In genomic region chr17:28646039-28646754, GRCh38 we compare ENCODE assay signal across 8 cellular contexts. TPM values are rescaled to one million over a fixed set of nuclear protein-coding genes. Genes with fewer than 3 reads are reported as not detected.
DNase-seq lines count a peak whose midpoint lies in the region; ATAC-seq, FAIRE-seq and TF ChIP-seq lines count a peak whose summit lies in the region.

No MANE protein-coding gene starts in this region.

- H2BK15ac ChIP-seq in mesendoderm (replicated peaks; ENCODE audit: low read depth), result no peak overlapping the region

- DNase-seq in activated naive CD4-positive, alpha-beta T cell treated with anti-CD3 and anti-CD28 coated beads for 36 hours, result peak; percentile 9
- no peak for DNase-seq in activated naive CD4-positive, alpha-beta T cell treated with Interleukin-2 at 50 U/mL for 16 hours
- no peak for DNase-seq in astrocyte (ENCODE audit: low read depth)
- DNase-seq in mesendoderm, result no peak
- peak; percentile 24 for DNase-seq in transverse colon
- no peak for DNase-seq in left lobe of liver (ENCODE audit: low spot score)
- no peak for DNase-seq in GM12891 (ENCODE audit: insufficient read length, low spot score)
- DNase-seq in cortex of kidney (lab: John Stamatoyannopoulos, UW), result no peak

- H2AK5ac ChIP-seq in mesendoderm (ENCODE audit: low read length), result no peak overlapping the region

- peaks cover 14% of the 10 kb centered on the region for H3K79me1 ChIP-seq in mesendoderm (ENCODE audit: low read length)

- no CpG with 5 or more reads among the region's 12 CpGs for WGBS in mesendoderm (ENCODE audit: extremely low coverage, insufficient coverage, low lambda C conversion rate)
- 40 to 44% methylated on average over 12 of the region's 12 CpGs for WGBS in transverse colon (ENCODE audit: low coverage in 1 of 2), 2 donors

- no peak overlapping the region for H2BK5ac ChIP-seq in mesendoderm (ENCODE audit: low read length)

- H3K4me2 ChIP-seq in astrocyte (ENCODE audit: low read length) (peak overlapping the region; percentile 46), mesendoderm (ENCODE audit: low read length) (no peak overlapping the region)

- peaks cover 32% of the 10 kb centered on the region for H4K20me1 ChIP-seq in astrocyte (ENCODE audit: insufficient read depth, low read length)

- H3K36me3 ChIP-seq in astrocyte (ENCODE audit: insufficient read depth, low read length) (peaks cover 32% of the 10 kb centered on the region), mesendoderm (ENCODE audit: control insufficient read depth, insufficient read depth, low read length) (peaks cover 14% of the 10 kb centered on the region), transverse colon (peaks cover 0 to 19% (median 9%) of the 10 kb centered on the region in 4 donors)

- H4K8ac ChIP-seq in mesendoderm (ENCODE audit: low read depth, low read length), result no peak overlapping the region

- H3K27ac ChIP-seq in astrocyte (ENCODE audit: low read depth, low read length), result peak overlapping the region; percentile 32
- H3K27ac ChIP-seq in mesendoderm (ENCODE audit: low read depth, low read length), result no peak overlapping the region
- H3K27ac ChIP-seq in transverse colon, result peak overlapping the region; percentile 93 to 98 (median 95)

- no peaks in the 10 kb centered on the region for H3K9me3 ChIP-seq in astrocyte (ENCODE audit: insufficient read depth, low read depth, low read length)
- no peaks in the 10 kb centered on the region for H3K9me3 ChIP-seq in transverse colon

- no peaks in the 10 kb centered on the region for H3K9me3 Mint-ChIP-seq in activated naive CD4-positive, alpha-beta T cell treated with anti-CD3 and anti-CD28 coated beads for 36 hours
- no peaks in the 10 kb centered on the region for H3K9me3 Mint-ChIP-seq in astrocyte (ENCODE audit: unreplicated experiment)

- peaks cover 36% of the 10 kb centered on the region for H3K4me1 Mint-ChIP-seq in activated naive CD4-positive, alpha-beta T cell treated with anti-CD3 and anti-CD28 coated beads for 36 hours (ENCODE audit: low read depth)
- peaks cover 12% of the 10 kb centered on the region for H3K4me1 Mint-ChIP-seq in astrocyte (ENCODE audit: low read depth, unreplicated experiment)

- no peak for TF ChIP-seq CTCF in astrocyte (IDR thresholded peaks at IDR 0.05; ENCODE audit: insufficient read depth, low read depth, low read length)
- no peak for TF ChIP-seq CTCF in transverse colon (IDR thresholded peaks at IDR 0.05)

- FAIRE-seq in astrocyte (lab: Jason Lieb, UNC), result no peak
- no peak for FAIRE-seq in GM12891 (lab: Jason Lieb, UNC)

- H3K18ac ChIP-seq in mesendoderm (ENCODE audit: low read length), result no peak overlapping the region

- in situ Hi-C loops in transverse colon (cut with MboI; ENCODE audit: low pct_ligation_motif_present in 1 of 4, low pct_unique_long_range_greater_than_20kb in 1 of 4, low sequenced_read_pairs in 3 of 4), result no loop called here

- TF ChIP-seq POLR2A in transverse colon (IDR thresholded peaks at IDR 0.05), result no peak
- TF ChIP-seq POLR2A in GM12891 (IDR thresholded peaks at IDR 0.05; ENCODE audit: low read depth, low read length), result no peak; the same call in 1 of the 2 replicates

- H3K4me1 ChIP-seq in astrocyte (ENCODE audit: insufficient read depth, low read length), result peaks cover 12% of the 10 kb centered on the region
- peaks cover 4% of the 10 kb centered on the region for H3K4me1 ChIP-seq in mesendoderm (ENCODE audit: control insufficient read depth, low read depth, low read length)
- H3K4me1 ChIP-seq in transverse colon, result peaks cover 19 to 41% (median 34%) of the 10 kb centered on the region in 4 donors

- no peak overlapping the region for H2AFZ ChIP-seq in astrocyte (ENCODE audit: low read depth, low read length)

- H3K4me3 Mint-ChIP-seq in activated naive CD4-positive, alpha-beta T cell treated with anti-CD3 and anti-CD28 coated beads for 36 hours, result peak overlapping the region; percentile 84
- peak overlapping the region; percentile 77 for H3K4me3 Mint-ChIP-seq in astrocyte (ENCODE audit: unreplicated experiment)

- H3K23ac ChIP-seq in mesendoderm (ENCODE audit: low read length), result no peak overlapping the region

- H3K56ac ChIP-seq in mesendoderm (ENCODE audit: low read length), result peak overlapping the region; percentile 57

- no peak for TF ChIP-seq EP300 in transverse colon (IDR thresholded peaks at IDR 0.05; ENCODE audit: low read depth)

- H2BK120ac ChIP-seq in mesendoderm (ENCODE audit: low read depth, low read length), result no peak overlapping the region

- no peaks in the 10 kb centered on the region for H3K27me3 Mint-ChIP-seq in activated naive CD4-positive, alpha-beta T cell treated with anti-CD3 and anti-CD28 coated beads for 36 hours (ENCODE audit: low read depth)
- no peaks in the 10 kb centered on the region for H3K27me3 Mint-ChIP-seq in astrocyte (ENCODE audit: low read depth, unreplicated experiment)

- peak overlapping the region; percentile 86 for H3K27ac Mint-ChIP-seq in activated naive CD4-positive, alpha-beta T cell treated with anti-CD3 and anti-CD28 coated beads for 36 hours
- H3K27ac Mint-ChIP-seq in astrocyte (ENCODE audit: unreplicated experiment), result peak overlapping the region; percentile 66

- H3K79me2 ChIP-seq in astrocyte (ENCODE audit: insufficient read depth, low read length), result peaks cover 34% of the 10 kb centered on the region
- H3K79me2 ChIP-seq in mesendoderm (ENCODE audit: control insufficient read depth, insufficient read depth, low read length), result peaks cover 21% of the 10 kb centered on the region

- H3K9ac ChIP-seq in astrocyte (ENCODE audit: low read length), result peak overlapping the region; percentile 52
- H3K9ac ChIP-seq in mesendoderm (ENCODE audit: low read length), result no peak overlapping the region

- no peak for ATAC-seq in left lobe of liver

- H3K36me3 Mint-ChIP-seq in activated naive CD4-positive, alpha-beta T cell treated with anti-CD3 and anti-CD28 coated beads for 36 hours (ENCODE audit: low read depth), result peaks cover 24% of the 10 kb centered on the region
- peaks cover 6% of the 10 kb centered on the region for H3K36me3 Mint-ChIP-seq in astrocyte (ENCODE audit: low read depth, unreplicated experiment)

- H4K5ac ChIP-seq in mesendoderm (ENCODE audit: low read length), result no peak overlapping the region

- CTCF ChIA-PET in activated naive CD4-positive, alpha-beta T cell treated with anti-CD3 and anti-CD28 coated beads for 36 hours (lab: Charles Lee), result interaction anchor here (0.6 to 4.5 kb wide), 13 partner anchors 10 to 271 kb away, joined by 3 to 56 read pairs (median 3); partner anchors contain the start of genes PIGS, SDF2 and SUPT6H

- H3K4ac ChIP-seq in mesendoderm (ENCODE audit: low read depth, low read length), result no peak overlapping the region

- intact Hi-C loops in activated naive CD4-positive, alpha-beta T cell treated with anti-CD3 and anti-CD28 coated beads for 36 hours (cut with micrococcal nuclease), result loop anchor here (1.0 to 5.0 kb wide), 4 partner anchors 30 to 256 kb away; partner anchors contain the start of genes DHRS13, NEK8 and RPL23A
- intact Hi-C loops in transverse colon (cut with DNase I; ENCODE audit: low total_unique reads), result no loop called here

- H3K4me3 ChIP-seq in astrocyte (ENCODE audit: insufficient read depth, low read depth, low read length), result no peak overlapping the region
- H3K4me3 ChIP-seq in mesendoderm (ENCODE audit: low read length), result no peak overlapping the region
- H3K4me3 ChIP-seq in transverse colon, result peak overlapping the region in 2 of 4 donors; percentile 95 to 97

- H3K27me3 ChIP-seq in astrocyte (ENCODE audit: insufficient read depth, low read length) (no peaks in the 10 kb centered on the region), mesendoderm (ENCODE audit: insufficient read depth, low read length, poor library complexity) (no peaks in the 10 kb centered on the region), transverse colon (no peaks in the 10 kb centered on the region)

TF ChIP-seq in GM12891, 5 proteins besides CTCF, POLR2A, EP300 and RAD21:
- TF ChIP-seq PAX5 (IDR thresholded peaks at IDR 0.05; ENCODE audit: insufficient read depth, low read length, severe bottlenecking), result no peak
- no peak for TF ChIP-seq POLR2AphosphoS5 (IDR thresholded peaks at IDR 0.05; ENCODE audit: low read depth, low read length)
- TF ChIP-seq TAF1 (IDR thresholded peaks at IDR 0.05; ENCODE audit: low read depth, low read length), result no peak
- no peak for TF ChIP-seq SPI1 (IDR thresholded peaks at IDR 0.05; ENCODE audit: low read depth, low read length)
- TF ChIP-seq POU2F2 (IDR thresholded peaks at IDR 0.05; ENCODE audit: low read depth, low read length), result no peak

RNA-seq across cellular contexts. Expression of gene BLTP2, which starts 1.2 kb away (rescaled TPM):
- total RNA-seq in activated naive CD4-positive, alpha-beta T cell treated with anti-CD3 and anti-CD28 coated beads for 36 hours, result 10 to 100 TPM; 89.4 to 92.0 TPM
- total RNA-seq in astrocyte (131 and 133 TPM in 2 replicates), transverse colon (100 to 1,000 TPM; 117 to 120 (median 118) TPM), left lobe of liver (56.9 TPM)
- polyA plus RNA-seq in mesendoderm (2013, experiment 1 of 2), result 67.2 TPM
- 67.5 TPM for polyA plus RNA-seq in mesendoderm (2013, experiment 2 of 2)
- polyA plus RNA-seq in GM12891 (2012; ENCODE audit: low read depth, missing spikeins), result 45.2 TPM

RNA-seq across cellular contexts. Expression of gene SDF2, which starts 15.5 kb away (rescaled TPM):
- 10 to 100 TPM; 30.3 to 30.9 TPM for total RNA-seq in activated naive CD4-positive, alpha-beta T cell treated with anti-CD3 and anti-CD28 coated beads for 36 hours
- total RNA-seq in astrocyte, result 71.2 and 73.3 TPM in 2 replicates
- polyA plus RNA-seq in mesendoderm (2013, experiment 1 of 2), result 47.8 TPM
- 48.3 TPM for polyA plus RNA-seq in mesendoderm (2013, experiment 2 of 2)
- total RNA-seq in transverse colon, result 10 to 100 TPM; 32.2 to 69.9 (median 49.1) TPM
- total RNA-seq in left lobe of liver, result 24.3 TPM
- 28.2 TPM for polyA plus RNA-seq in GM12891 (2012; ENCODE audit: low read depth, missing spikeins)

RNA-seq across cellular contexts. Expression of gene SUPT6H, which starts 15.8 kb away (rescaled TPM):
- total RNA-seq in activated naive CD4-positive, alpha-beta T cell treated with anti-CD3 and anti-CD28 coated beads for 36 hours, result 10 to 100 TPM; 50.8 to 52.1 TPM
- total RNA-seq in astrocyte, result 90.1 and 95.9 TPM in 2 replicates
- 36.1 TPM for polyA plus RNA-seq in mesendoderm (2013, experiment 1 of 2)
- polyA plus RNA-seq in mesendoderm (2013, experiment 2 of 2), result 34.7 TPM
- 100 to 1,000 TPM in 1 of 4 donors, 10 to 100 TPM in 3; 50.8 to 167 (median 61.6) TPM for total RNA-seq in transverse colon
- total RNA-seq in left lobe of liver, result 33.7 TPM
- 40.8 TPM for polyA plus RNA-seq in GM12891 (2012; ENCODE audit: low read depth, missing spikeins)

RNA-seq across cellular contexts. Expression of gene RSKR, which starts 32.2 kb away (rescaled TPM):
- 10 to 100 TPM; 15.6 TPM for total RNA-seq in activated naive CD4-positive, alpha-beta T cell treated with anti-CD3 and anti-CD28 coated beads for 36 hours
- total RNA-seq in astrocyte (10.4 and 13.5 TPM in 2 replicates), transverse colon (10 to 100 TPM in 3 of 4 donors, 1 to 10 TPM in 1; 8.3 to 70.8 (median 22.1) TPM), left lobe of liver (4.0 TPM)
- polyA plus RNA-seq in mesendoderm (2013, experiment 1 of 2), result 8.8 TPM
- polyA plus RNA-seq in mesendoderm (2013, experiment 2 of 2), result 8.4 TPM
- polyA plus RNA-seq in GM12891 (2012; ENCODE audit: low read depth, missing spikeins), result 7.7 TPM

RNA-seq across cellular contexts. Expression of gene SPAG5, which starts 47.4 kb away (rescaled TPM):
- total RNA-seq in activated naive CD4-positive, alpha-beta T cell treated with anti-CD3 and anti-CD28 coated beads for 36 hours, result 100 to 1,000 TPM; 210 to 216 TPM
- total RNA-seq in astrocyte (7.0 and 8.7 TPM in 2 replicates), transverse colon (10 to 100 TPM in 3 of 4 donors, 1 to 10 TPM in 1; 8.9 to 21.5 (median 13.6) TPM), left lobe of liver (8.8 TPM)
- polyA plus RNA-seq in mesendoderm (2013, experiment 1 of 2), result 103 TPM
- 98.5 TPM for polyA plus RNA-seq in mesendoderm (2013, experiment 2 of 2)
- polyA plus RNA-seq in GM12891 (2012; ENCODE audit: low read depth, missing spikeins), result 70.4 TPM

Comparison
In these comparisons a context has a peak if more than half of its experiments do, and no peak if none do; other contexts are left out.
1. DNase-seq: peak in activated naive CD4-positive, alpha-beta T cell treated with anti-CD3 and anti-CD28 coated beads for 36 hours (single experiment) and transverse colon (single experiment); none in activated naive CD4-positive, alpha-beta T cell treated with Interleukin-2 at 50 U/mL for 16 hours (single experiment), astrocyte (single experiment), mesendoderm (single experiment), left lobe of liver (single experiment), GM12891 (single experiment) and cortex of kidney (single experiment).